8 cellular contexts compared by ENCODE assay signal in genomic region chr6:36360241-36361054, GRCh38. TPM values are rescaled to one million over a fixed set of nuclear protein-coding genes. Genes with fewer than 3 reads are reported as not detected.
DNase-seq lines count a peak whose midpoint lies in the region; ATAC-seq and TF ChIP-seq lines count a peak whose summit lies in the region.

No MANE protein-coding gene starts in this region.

- H3K9me3 ChIP-seq in ascending aorta (no peaks in the 10 kb centered on the region), right cardiac atrium (ENCODE audit: control insufficient read depth, low read length) (no peaks in the 10 kb centered on the region), skeletal muscle satellite cell (replicated peaks; ENCODE audit: low read length) (no peaks in the 10 kb centered on the region)

- peak; percentile 98 for ATAC-seq in GM23338
- peak; percentile 91 to 92 for ATAC-seq in right cardiac atrium
- no peak for ATAC-seq in GM21529 (IDR thresholded peaks at IDR 0.05; ENCODE audit: unreplicated experiment)

- peak overlapping the region; percentile 85 for H2AFZ ChIP-seq in GM23338

- DNase-seq in CD14-positive monocyte (ENCODE audit: low spot score) (peak; percentile 77), GM23338 (ENCODE audit: low spot score) (peak; percentile 94), NCI-H2029 (lab: John Stamatoyannopoulos, UW) (peak; percentile 71), T-helper 9 cell (peak; percentile 55), ascending aorta (ENCODE audit: low spot score in 2 of 2) (peak in 1 of 2 donors; percentile 88), right cardiac atrium (peak; percentile 79 to 92 (median 85))

- H3K9me3 Mint-ChIP-seq in CD14-positive monocyte: no peaks in the 10 kb centered on the region
- no peaks in the 10 kb centered on the region; the same call in 2 of the 3 replicates for H3K9me3 Mint-ChIP-seq in GM23338

- no peak overlapping the region for H3K9ac ChIP-seq in skeletal muscle satellite cell (ENCODE audit: low read depth, low read length)

- H3K4me1 Mint-ChIP-seq in CD14-positive monocyte (peaks cover 42% of the 10 kb centered on the region), GM23338 (no peaks in the 10 kb centered on the region)

- H3K4me3 ChIP-seq in GM23338 (no peak overlapping the region), ascending aorta (no peak overlapping the region), right cardiac atrium (ENCODE audit: low read length) (no peak overlapping the region), skeletal muscle satellite cell (ENCODE audit: low read length) (no peak overlapping the region)

- H3K27me3 ChIP-seq in GM23338 (ENCODE audit: insufficient read depth) (no peaks in the 10 kb centered on the region), ascending aorta (no peaks in the 10 kb centered on the region), right cardiac atrium (ENCODE audit: control insufficient read depth, insufficient read depth) (no peaks in the 10 kb centered on the region), skeletal muscle satellite cell (ENCODE audit: control insufficient read depth, insufficient read depth, low read length) (peaks cover 33% of the 10 kb centered on the region)

- H3K4me2 ChIP-seq in GM23338 (no peak overlapping the region), skeletal muscle satellite cell (ENCODE audit: low read length) (peak overlapping the region; percentile 46)

- no peaks in the 10 kb centered on the region for H4K20me1 ChIP-seq in GM23338 (replicated peaks; ENCODE audit: insufficient read depth)

- TF ChIP-seq CTCF in CD14-positive monocyte (IDR thresholded peaks at IDR 0.05) (peak; percentile 80), GM23338 (conservative IDR thresholded peaks at IDR 0.05; ENCODE audit: low read depth in 2 of 2) (peak; percentile 72 to 93), ascending aorta (IDR thresholded peaks at IDR 0.05) (peak; percentile 83 to 93 (median 91))

- H3K27ac Mint-ChIP-seq in CD14-positive monocyte: peak overlapping the region in 2 of 7 donors; percentile 8 to 55
- no peak overlapping the region for H3K27ac Mint-ChIP-seq in GM23338

- H3K27ac ChIP-seq in GM23338 (ENCODE audit: low read depth) (no peak overlapping the region), ascending aorta (peak overlapping the region; percentile 49 to 59), right cardiac atrium (ENCODE audit: low read length) (no peak overlapping the region)

- intact Hi-C loops in CD14-positive monocyte (cut with micrococcal nuclease) (loop anchor here in 1 of 2 donors (10.0 kb wide), 1 partner anchor 236 kb away; no protein-coding TSS in a partner anchor), ascending aorta (cut with DNase I) (loop anchor here (1.0 to 5.0 kb wide), 5 partner anchors 19 to 333 kb away; partner anchors contain the start of genes BRPF3 and MAPK14), right cardiac atrium (cut with DNase I) (loop anchor here in 3 of 4 donors (1.0 to 10.0 kb wide), 3 partner anchors 20 to 236 kb away; no protein-coding TSS in a partner anchor)

- H3K4me3 Mint-ChIP-seq in CD14-positive monocyte (no peak overlapping the region), GM23338 (no peak overlapping the region)

- H3F3A ChIP-seq in GM23338 (replicated peaks; ENCODE audit: low read depth): no peaks in the 10 kb centered on the region

- 18% methylated on average over 10 of the region's 10 CpGs for WGBS in right cardiac atrium

- H3K36me3 Mint-ChIP-seq in CD14-positive monocyte (no peaks in the 10 kb centered on the region), GM23338 (ENCODE audit: low read depth) (no peaks in the 10 kb centered on the region; the same call in 2 of the 3 replicates)

- H3K27me3 Mint-ChIP-seq in CD14-positive monocyte (ENCODE audit: low read depth in 3 of 3): peaks cover 0 to 3% (median 1%) of the 10 kb centered on the region in 3 donors
- no peaks in the 10 kb centered on the region for H3K27me3 Mint-ChIP-seq in GM23338 (ENCODE audit: insufficient read depth, low read depth, poor library complexity)

- H3K4me1 ChIP-seq in GM23338 (ENCODE audit: insufficient read depth) (no peaks in the 10 kb centered on the region), ascending aorta (peaks cover 0 to 27% of the 10 kb centered on the region in 2 donors), right cardiac atrium (ENCODE audit: control insufficient read depth, insufficient read depth, low read length) (peaks cover 3% of the 10 kb centered on the region), skeletal muscle satellite cell (ENCODE audit: control insufficient read depth, insufficient read depth, low read length) (peaks cover 10% of the 10 kb centered on the region)

- no peaks in the 10 kb centered on the region for H3K9me2 ChIP-seq in GM23338 (ENCODE audit: insufficient read depth)

- H3K36me3 ChIP-seq in GM23338 (ENCODE audit: insufficient read depth): no peaks in the 10 kb centered on the region
- H3K36me3 ChIP-seq in ascending aorta: no peaks in the 10 kb centered on the region
- H3K36me3 ChIP-seq in skeletal muscle satellite cell (ENCODE audit: insufficient read depth, low read length): no peaks in the 10 kb centered on the region

- no peaks in the 10 kb centered on the region for H3K79me2 ChIP-seq in GM23338 (replicated peaks; ENCODE audit: insufficient read depth)

TF ChIP-seq in GM23338, 12 proteins besides CTCF, POLR2A, EP300 and RAD21 (continues in another document):
- no peak for TF ChIP-seq JUNB (IDR thresholded peaks at IDR 0.05; ENCODE audit: unreplicated experiment)
- TF ChIP-seq REST (IDR thresholded peaks at IDR 0.05; ENCODE audit: unreplicated experiment): no peak
- no peak for TF ChIP-seq CREB1 (CRISPR knock-in tag; IDR thresholded peaks at IDR 0.05; ENCODE audit: low read depth)
- TF ChIP-seq ZNF331 (CRISPR knock-in tag; IDR thresholded peaks at IDR 0.05; ENCODE audit: low read depth): no peak
- TF ChIP-seq ETS1 (IDR thresholded peaks at IDR 0.05): no peak
- TF ChIP-seq ZNF114 (CRISPR knock-in tag; IDR thresholded peaks at IDR 0.05): no peak
- no peak for TF ChIP-seq EZH2phosphoT487 (IDR thresholded peaks at IDR 0.05; ENCODE audit: unreplicated experiment)
- TF ChIP-seq NANOG (IDR thresholded peaks at IDR 0.05; ENCODE audit: borderline replicate concordance): no peak
- TF ChIP-seq POLR2AphosphoS5 (IDR thresholded peaks at IDR 0.05; ENCODE audit: low read depth): no peak
- TF ChIP-seq STAT1 (IDR thresholded peaks at IDR 0.05; ENCODE audit: unreplicated experiment): no peak

RNA-seq across cellular contexts. Expression of gene BNIP5, which starts 23.8 kb away (rescaled TPM):
- not detected for polyA plus RNA-seq in CD14-positive monocyte
- not detected in 2 replicates for total RNA-seq in GM23338 (2014; rRNA removed; shearing (Covaris generic))
- not detected in 2 replicates for polyA plus RNA-seq in GM23338 (2016; fragmentation: Nextera tagmentation; extraction: Ambion mirVana)
- not detected for total RNA-seq in ascending aorta
- under 1 TPM in 1 of 4 donors, not detected in 3; 0.06 TPM for total RNA-seq in right cardiac atrium
- 0.02 TPM for polyA plus RNA-seq in right cardiac atrium
- total RNA-seq in skeletal muscle satellite cell (2012; rRNA removed): not detected in 2 replicates

RNA-seq across cellular contexts. Expression of gene ETV7, which starts 27.0 kb away (rescaled TPM):
- polyA plus RNA-seq in CD14-positive monocyte (1 to 10 TPM in 1 of 2 donors, under 1 TPM in 1; 0.10 to 2.2 TPM), GM23338 (2016; fragmentation: Nextera tagmentation; extraction: Ambion mirVana) (0.47 and 0.78 TPM in 2 replicates), right cardiac atrium (0.18 TPM)
- total RNA-seq in GM23338 (2014; rRNA removed; shearing (Covaris generic)): 0.19 and 1.2 TPM in 2 replicates
- total RNA-seq in ascending aorta (not detected), right cardiac atrium (under 1 TPM; 0.18 to 0.37 (median 0.34) TPM)
- total RNA-seq in skeletal muscle satellite cell (2012; rRNA removed): not detected in 2 replicates

Comparison
In these comparisons a context has a peak if more than half of its experiments do, and no peak if none do; other contexts are left out.
1. H3K27ac ChIP-seq: peak in ascending aorta (2 of 2); none in GM23338 (single experiment) and right cardiac atrium (single experiment).
2. Peak in every context shown above with its lines, with median percentiles within 50 percentile points of each other: CTCF ChIP-seq.